8 cellular contexts compared by ENCODE assay signal in genomic region chr22:30310881-30311771, GRCh38. TPM values are rescaled to one million over a fixed set of nuclear protein-coding genes. Genes with fewer than 3 reads are reported as not detected.
A peak's percentile ranks its signal among the peaks of the same experiment; 100 is the strongest.
DNase-seq lines count a peak whose midpoint lies in the region; ATAC-seq lines count a peak whose summit lies in the region.

No MANE protein-coding gene starts in this region.

- no peak overlapping the region for H3K4me3 ChIP-seq in H7 (ENCODE audit: insufficient read depth, low read depth, low read length)

- H3K27me3 ChIP-seq in H7 (ENCODE audit: control insufficient read depth, insufficient read depth, low read length), result no peaks in the 10 kb centered on the region

- DNase-seq in H7, result peak; percentile 56
- DNase-seq in activated naive CD8-positive, alpha-beta T cell treated with anti-CD3 and anti-CD28 coated beads for 36 hours, result no peak
- no peak for DNase-seq in immature natural killer cell
- no peak for DNase-seq in stimulated activated naive B cell treated with anti-CD40 and anti-IgM and Interleukin-4, amounts not matched to agents 10 μg/mL and 1 μg/mL and 100 μg/mL, for 72 hours
- no peak for DNase-seq in occipital lobe (lab: John Stamatoyannopoulos, UW)
- DNase-seq in cortex of kidney (lab: John Stamatoyannopoulos, UW), result no peak

- H3K9me3 Mint-ChIP-seq in activated naive CD8-positive, alpha-beta T cell treated with anti-CD3 and anti-CD28 coated beads for 36 hours, result peaks cover 2% of the 10 kb centered on the region
- no peaks in the 10 kb centered on the region for H3K9me3 Mint-ChIP-seq in immature natural killer cell
- H3K9me3 Mint-ChIP-seq in stimulated activated naive B cell treated with anti-CD40 and anti-IgM and Interleukin-4, amounts not matched to agents 10 μg/mL and 1 μg/mL and 100 μg/mL, for 72 hours, result peaks cover 1 to 3% of the 10 kb centered on the region in 2 donors

- no peak overlapping the region for H3K4me3 Mint-ChIP-seq in activated naive CD8-positive, alpha-beta T cell treated with anti-CD3 and anti-CD28 coated beads for 36 hours
- H3K4me3 Mint-ChIP-seq in immature natural killer cell, result peak overlapping the region in 1 of 5 donors; percentile 44
- peak overlapping the region; percentile 18 to 37 for H3K4me3 Mint-ChIP-seq in stimulated activated naive B cell treated with anti-CD40 and anti-IgM and Interleukin-4, amounts not matched to agents 10 μg/mL and 1 μg/mL and 100 μg/mL, for 72 hours

- H3K27ac Mint-ChIP-seq in activated naive CD8-positive, alpha-beta T cell treated with anti-CD3 and anti-CD28 coated beads for 36 hours, result peak overlapping the region; percentile 65
- peak overlapping the region; percentile 27 to 97 (median 82) for H3K27ac Mint-ChIP-seq in immature natural killer cell
- H3K27ac Mint-ChIP-seq in stimulated activated naive B cell treated with anti-CD40 and anti-IgM and Interleukin-4, amounts not matched to agents 10 μg/mL and 1 μg/mL and 100 μg/mL, for 72 hours, result peak overlapping the region; percentile 95

- peaks cover 94% of the 10 kb centered on the region for H3K4me1 Mint-ChIP-seq in activated naive CD8-positive, alpha-beta T cell treated with anti-CD3 and anti-CD28 coated beads for 36 hours
- H3K4me1 Mint-ChIP-seq in immature natural killer cell, result peaks cover 96% of the 10 kb centered on the region in 2 donors
- peaks cover 86 to 100% of the 10 kb centered on the region in 2 donors for H3K4me1 Mint-ChIP-seq in stimulated activated naive B cell treated with anti-CD40 and anti-IgM and Interleukin-4, amounts not matched to agents 10 μg/mL and 1 μg/mL and 100 μg/mL, for 72 hours

- no peak for ATAC-seq in stimulated activated naive B cell treated with anti-CD40 and anti-IgM and Interleukin-4, amounts not matched to agents 10 μg/mL and 1 μg/mL and 100 μg/mL, for 72 hours (replicated peaks)
- ATAC-seq in HG03571 (IDR thresholded peaks at IDR 0.05; ENCODE audit: unreplicated experiment), result no peak
- ATAC-seq in GM19455 (IDR thresholded peaks at IDR 0.05; ENCODE audit: unreplicated experiment), result no peak

- no peaks in the 10 kb centered on the region for H3K27me3 Mint-ChIP-seq in activated naive CD8-positive, alpha-beta T cell treated with anti-CD3 and anti-CD28 coated beads for 36 hours
- H3K27me3 Mint-ChIP-seq in immature natural killer cell (ENCODE audit: low read depth in 3 of 3), result peaks cover 0 to 2% (median 0%) of the 10 kb centered on the region in 3 donors
- no peaks in the 10 kb centered on the region for H3K27me3 Mint-ChIP-seq in stimulated activated naive B cell treated with anti-CD40 and anti-IgM and Interleukin-4, amounts not matched to agents 10 μg/mL and 1 μg/mL and 100 μg/mL, for 72 hours

- H3K36me3 ChIP-seq in H7 (replicated peaks; ENCODE audit: control insufficient read depth, insufficient read depth, low read length), result no peaks in the 10 kb centered on the region

- H3K36me3 Mint-ChIP-seq in activated naive CD8-positive, alpha-beta T cell treated with anti-CD3 and anti-CD28 coated beads for 36 hours, result peaks cover 28% of the 10 kb centered on the region
- peaks cover 0 to 4% (median 0%) of the 10 kb centered on the region in 3 donors for H3K36me3 Mint-ChIP-seq in immature natural killer cell
- peaks cover 22 to 44% of the 10 kb centered on the region in 2 donors for H3K36me3 Mint-ChIP-seq in stimulated activated naive B cell treated with anti-CD40 and anti-IgM and Interleukin-4, amounts not matched to agents 10 μg/mL and 1 μg/mL and 100 μg/mL, for 72 hours

RNA-seq across cellular contexts. Expression of gene TBC1D10A, which starts 15.6 kb away (rescaled TPM):
- 12.0 and 12.6 TPM in 2 replicates for total RNA-seq in H7 (2014; rRNA removed; shearing (Covaris generic))
- total RNA-seq in activated naive CD8-positive, alpha-beta T cell treated with anti-CD3 and anti-CD28 coated beads for 36 hours, result 10 to 100 TPM; 13.0 to 14.4 TPM
- 10 to 100 TPM; 46.2 to 59.9 (median 49.2) TPM for polyA plus RNA-seq in immature natural killer cell
- 10.0 TPM for total RNA-seq in occipital lobe

RNA-seq across cellular contexts. Expression of gene CASTOR1, which starts 21.8 kb away (rescaled TPM):
- 10.2 and 15.4 TPM in 2 replicates for total RNA-seq in H7 (2014; rRNA removed; shearing (Covaris generic))
- 1 to 10 TPM; 2.8 to 3.5 TPM for total RNA-seq in activated naive CD8-positive, alpha-beta T cell treated with anti-CD3 and anti-CD28 coated beads for 36 hours
- polyA plus RNA-seq in immature natural killer cell, result 10 to 100 TPM in 2 of 3 donors, 1 to 10 TPM in 1; 9.3 to 16.9 (median 11.8) TPM
- total RNA-seq in occipital lobe, result 2.7 TPM

RNA-seq across cellular contexts. Expression of gene OSM, which starts 44.5 kb away (rescaled TPM):
- total RNA-seq in H7 (2014; rRNA removed; shearing (Covaris generic)), result not detected in 2 replicates
- 10 to 100 TPM; 47.9 to 50.7 TPM for total RNA-seq in activated naive CD8-positive, alpha-beta T cell treated with anti-CD3 and anti-CD28 coated beads for 36 hours
- polyA plus RNA-seq in immature natural killer cell, result 10 to 100 TPM in 2 of 3 donors, 1 to 10 TPM in 1; 7.5 to 22.3 (median 16.6) TPM
- total RNA-seq in occipital lobe, result 0.31 TPM

RNA-seq across cellular contexts. Expression of gene SF3A1, which starts 45.6 kb away (rescaled TPM):
- total RNA-seq in H7 (2014; rRNA removed; shearing (Covaris generic)), result 70.1 and 97.1 TPM in 2 replicates
- total RNA-seq in activated naive CD8-positive, alpha-beta T cell treated with anti-CD3 and anti-CD28 coated beads for 36 hours, result 100 to 1,000 TPM; 243 to 244 TPM
- polyA plus RNA-seq in immature natural killer cell, result 100 to 1,000 TPM in 1 of 3 donors, 10 to 100 TPM in 2; 35.5 to 133 (median 69.6) TPM
- 16.1 TPM for total RNA-seq in occipital lobe

RNA-seq across cellular contexts. Expression of gene CCDC157, which starts 45.7 kb away (rescaled TPM):
- 4.7 and 6.1 TPM in 2 replicates for total RNA-seq in H7 (2014; rRNA removed; shearing (Covaris generic))
- 1 to 10 TPM; 2.5 to 2.6 TPM for total RNA-seq in activated naive CD8-positive, alpha-beta T cell treated with anti-CD3 and anti-CD28 coated beads for 36 hours
- polyA plus RNA-seq in immature natural killer cell, result 1 to 10 TPM; 1.4 to 3.5 (median 1.9) TPM
- total RNA-seq in occipital lobe, result 5.6 TPM

Comparison
In these comparisons a context has a peak if more than half of its experiments do, and no peak if none do; other contexts are left out.
1. RNA of gene OSM, which starts 44.5 kb away (total RNA-seq): 47.9 to 50.7 TPM in activated naive CD8-positive, alpha-beta T cell treated with anti-CD3 and anti-CD28 coated beads for 36 hours; 0.31 TPM in occipital lobe (single experiment) and not detected in H7; every median in the first group is over 10 times any median in the second.
2. Peak in every context shown above with its lines, with median percentiles within 50 percentile points of each other: H3K27ac Mint-ChIP-seq.